In the genomic region with DNA sequence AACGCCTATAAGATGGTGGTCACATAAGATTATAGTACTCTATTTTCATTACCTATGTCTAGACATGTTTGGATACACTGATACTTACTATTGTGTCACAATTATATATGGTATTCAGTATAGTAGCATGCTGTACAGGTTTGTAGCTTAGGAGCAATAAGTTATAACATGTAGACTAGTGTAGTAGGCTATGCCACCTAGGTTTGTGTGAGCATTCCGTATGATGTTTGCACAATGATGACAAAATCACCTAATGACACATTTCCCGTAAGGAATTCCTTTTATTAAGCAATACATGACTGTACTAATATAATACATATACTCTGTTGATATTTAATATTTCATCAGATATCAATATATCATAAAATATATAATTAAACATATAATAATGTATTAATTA, we compare ENCODE assay signal across 19 cellular contexts.
A peak's percentile ranks its signal among the peaks of the same experiment; 100 is the strongest.
DNase-seq lines count a peak whose midpoint lies in the region; ATAC-seq, FAIRE-seq and TF ChIP-seq lines count a peak whose summit lies in the region.
"Had no signal": no experiment of that assay in that cellular context is flagged by ENCODE, and none has a peak within 500 bp of the region (broad histone marks: within the 10 kb centered on the region; RNA-seq: fewer than 3 reads in every experiment).

No MANE protein-coding gene starts in this region.

- H3K4me3 ChIP-seq in breast epithelium (no peak overlapping the region), mammary epithelial cell (replicated peaks in 1 of 3; ENCODE audit: insufficient read depth in 1 of 3, low read depth in 2 of 3, low read length in 3 of 3) (no peak overlapping the region), pancreas (no peak overlapping the region), neural progenitor cell (no peak overlapping the region)
- H3K4me3 ChIP-seq: BLaER1 treated with 17β-estradiol and CSF1 and Interleukin-3, amounts not matched to agents 10 nM and 100 nM had no signal

- CTCF ChIA-PET in MCF 10A (lab: Yijun Ruan, JAX), result interaction anchor here (0.6 to 1.0 kb wide), 4 partner anchors 15 to 1414 kb away, joined by 3 read pairs; no protein-coding TSS in a partner anchor
- CTCF ChIA-PET in mammary epithelial cell (lab: Charles Lee; ENCODE audit: low non-redundant PET), result no interaction called here
- CTCF ChIA-PET in activated naive CD4-positive, alpha-beta T cell treated with anti-CD3 and anti-CD28 coated beads, Interleukin-2, amount 10 ng/mL, durations not matched to agents 7 days and 5 days (lab: Charles Lee), result no interaction called here
- CTCF ChIA-PET in WTC11 (lab: Charles Lee), result interaction anchor here (1.7 kb wide), 1 partner anchor 22 kb away, joined by 4 read pairs; no protein-coding TSS in a partner anchor

- no peaks in the 10 kb centered on the region for H3K27me3 Mint-ChIP-seq in MCF 10A (ENCODE audit: insufficient read depth, unreplicated experiment)
- H3K27me3 Mint-ChIP-seq in neural progenitor cell (ENCODE audit: insufficient read depth, low read depth), result peaks cover 2% of the 10 kb centered on the region
- H3K27me3 Mint-ChIP-seq in activated naive CD4-positive, alpha-beta T cell treated with anti-CD3 and anti-CD28 coated beads, Interleukin-2, amount 10 ng/mL, durations not matched to agents 7 days and 5 days, result no peaks in the 10 kb centered on the region
- no peaks in the 10 kb centered on the region for H3K27me3 Mint-ChIP-seq in WTC11 (ENCODE audit: low read depth)
- H3K27me3 Mint-ChIP-seq: B cell, IgD-negative memory B cell had no signal

- H3K9me3 ChIP-seq in breast epithelium (no peaks in the 10 kb centered on the region), mammary epithelial cell (replicated peaks; ENCODE audit: insufficient read depth, low read length) (no peaks in the 10 kb centered on the region), pancreas (no peaks in the 10 kb centered on the region), neural progenitor cell (ENCODE audit: low read depth) (no peaks in the 10 kb centered on the region)
- H3K9me3 ChIP-seq: BLaER1 treated with 17β-estradiol and CSF1 and Interleukin-3, amounts not matched to agents 10 nM and 100 nM had no signal

- intact Hi-C loops in MCF 10A (cut with micrococcal nuclease), result loop anchor here (5.0 kb wide), 1 partner anchor 59 kb away; no protein-coding TSS in a partner anchor
- intact Hi-C loops in breast epithelium (cut with DNase I; ENCODE audit: low total_unique reads), result no loop called here
- intact Hi-C loops in mammary epithelial cell (cut with micrococcal nuclease), result no loop called here
- intact Hi-C loops in pancreas (cut with DNase I), result no loop called here

- POLR2A ChIA-PET in MCF 10A (lab: Yijun Ruan, JAX) (interaction anchor here (0.9 kb wide), 1 partner anchor 39 kb away, joined by 4 read pairs; no protein-coding TSS in a partner anchor), WTC11 (lab: Charles Lee) (no interaction called here)

- BruUV-seq in MCF 10A (replicated peaks; lab: Mats Ljungman, UMichigan), result no TSS peak
- BruUV-seq in mammary epithelial cell (replicated peaks; lab: Mats Ljungman, UMichigan), result no TSS peak

- H4K20me1 ChIP-seq in mammary epithelial cell (ENCODE audit: insufficient read depth, low read length) (no peaks in the 10 kb centered on the region), neural progenitor cell (ENCODE audit: low read depth) (no peaks in the 10 kb centered on the region)
- H4K20me1 ChIP-seq: BLaER1 treated with 17β-estradiol and CSF1 and Interleukin-3, amounts not matched to agents 10 nM and 100 nM had no signal

- H3K36me3 ChIP-seq in breast epithelium, result no peaks in the 10 kb centered on the region
- H3K36me3 ChIP-seq in mammary epithelial cell (ENCODE audit: insufficient read depth, low read length), result no peaks in the 10 kb centered on the region
- H3K36me3 ChIP-seq in pancreas, result no peaks in the 10 kb centered on the region
- no peaks in the 10 kb centered on the region for H3K36me3 ChIP-seq in neural progenitor cell
- H3K36me3 ChIP-seq: BLaER1 treated with 17β-estradiol and CSF1 and Interleukin-3, amounts not matched to agents 10 nM and 100 nM had no signal

- peak; percentile 39 for FAIRE-seq in pancreas (lab: Jason Lieb, UNC)
- FAIRE-seq: GM12892, GM18507, H1, HTR-8/SVneo had no signal

- in situ Hi-C loops in mammary epithelial cell (cut with MboI; ENCODE audit: low sequenced_read_pairs in 2 of 2), result no loop called here

- no peak overlapping the region for H3K9ac ChIP-seq in mammary epithelial cell (ENCODE audit: insufficient read depth, low read length)
- no peak overlapping the region for H3K9ac ChIP-seq in neural progenitor cell
- H3K9ac ChIP-seq: BLaER1 treated with 17β-estradiol and CSF1 and Interleukin-3, amounts not matched to agents 10 nM and 100 nM had no signal

- H3K36me3 Mint-ChIP-seq in MCF 10A (ENCODE audit: insufficient read depth, unreplicated experiment) (no peaks in the 10 kb centered on the region), neural progenitor cell (no peaks in the 10 kb centered on the region), WTC11 (no peaks in the 10 kb centered on the region)
- H3K36me3 Mint-ChIP-seq in activated naive CD4-positive, alpha-beta T cell treated with anti-CD3 and anti-CD28 coated beads, Interleukin-2, amount 10 ng/mL, durations not matched to agents 7 days and 5 days, result no peaks in the 10 kb centered on the region
- H3K36me3 Mint-ChIP-seq: CD8-positive, alpha-beta T cell; IgD-negative memory B cell had no signal

- no peaks in the 10 kb centered on the region for H3K79me2 ChIP-seq in mammary epithelial cell (ENCODE audit: insufficient read depth, low read length)
- no peaks in the 10 kb centered on the region for H3K79me2 ChIP-seq in neural progenitor cell (ENCODE audit: low read depth)

- no peak for TF ChIP-seq POLR2A in breast epithelium (IDR thresholded peaks at IDR 0.05)

- H3K9me3 Mint-ChIP-seq in MCF 10A (ENCODE audit: unreplicated experiment) (no peaks in the 10 kb centered on the region), neural progenitor cell (peaks cover 3% of the 10 kb centered on the region), WTC11 (no peaks in the 10 kb centered on the region)
- no peaks in the 10 kb centered on the region for H3K9me3 Mint-ChIP-seq in activated naive CD4-positive, alpha-beta T cell treated with anti-CD3 and anti-CD28 coated beads, Interleukin-2, amount 10 ng/mL, durations not matched to agents 7 days and 5 days
- H3K9me3 Mint-ChIP-seq: H9 had no signal

- no peaks in the 10 kb centered on the region for H3K4me1 ChIP-seq in breast epithelium
- H3K4me1 ChIP-seq in mammary epithelial cell (ENCODE audit: insufficient read depth, low read length), result no peaks in the 10 kb centered on the region
- H3K4me1 ChIP-seq in pancreas, result no peaks in the 10 kb centered on the region
- no peaks in the 10 kb centered on the region for H3K4me1 ChIP-seq in neural progenitor cell
- H3K4me1 ChIP-seq: BLaER1 treated with 17β-estradiol and CSF1 and Interleukin-3, amounts not matched to agents 10 nM and 100 nM had no signal

- H3K27ac ChIP-seq in breast epithelium, result no peak overlapping the region
- H3K27ac ChIP-seq in mammary epithelial cell (ENCODE audit: insufficient read depth, low read depth, low read length), result no peak overlapping the region
- H3K27ac ChIP-seq in epithelial cell of prostate, result peak overlapping the region; percentile 64
- H3K27ac ChIP-seq in pancreas, result no peak overlapping the region
- H3K27ac ChIP-seq in neural progenitor cell, result no peak overlapping the region
- H3K27ac ChIP-seq: BLaER1 treated with 17β-estradiol and CSF1 and Interleukin-3, amounts not matched to agents 10 nM and 100 nM had no signal

- WGBS in mammary epithelial cell (ENCODE audit: low coverage, missing lambda C conversion rate), result 52% methylated on average over 3 of the region's 3 CpGs
- WGBS in pancreas, 2 donors, result 41 to 65% methylated on average over 3 of the region's 3 CpGs

- no peaks in the 10 kb centered on the region for H3F3A ChIP-seq in neural progenitor cell (ENCODE audit: low read depth)

- DNase-seq in MCF 10A (ENCODE audit: unreplicated experiment), result peak; percentile 45
- no peak for DNase-seq in breast epithelium (ENCODE audit: low spot score in 2 of 2)
- DNase-seq in mammary epithelial cell, result peak; percentile 52
- DNase-seq in epithelial cell of prostate (ENCODE audit: low read depth, low spot score), result peak; percentile 76
- DNase-seq in pancreas, result no peak
- no peak for DNase-seq in neural progenitor cell (ENCODE audit: low spot score)
- no peak for DNase-seq in activated naive CD4-positive, alpha-beta T cell treated with anti-CD3 and anti-CD28 coated beads, Interleukin-2, amount 10 ng/mL, durations not matched to agents 7 days and 5 days
- DNase-seq in WTC11 (ENCODE audit: low spot score), result no peak
- DNase-seq: Calu3; CD8-positive, alpha-beta T cell; GDM1; H9 had no signal

- H2AFZ ChIP-seq in mammary epithelial cell (ENCODE audit: low read depth, low read length), result no peak overlapping the region
- H2AFZ ChIP-seq in neural progenitor cell (replicated peaks), result no peak overlapping the region

- H3K27me3 ChIP-seq in breast epithelium (no peaks in the 10 kb centered on the region), mammary epithelial cell (ENCODE audit: insufficient read depth, low read length) (no peaks in the 10 kb centered on the region), pancreas (no peaks in the 10 kb centered on the region), neural progenitor cell (no peaks in the 10 kb centered on the region)
- H3K27me3 ChIP-seq: BLaER1 treated with 17β-estradiol and CSF1 and Interleukin-3, amounts not matched to agents 10 nM and 100 nM had no signal

- H3K4me2 ChIP-seq in mammary epithelial cell (ENCODE audit: insufficient read depth, low read depth, low read length) (peak overlapping the region; percentile 27), neural progenitor cell (no peak overlapping the region)
- H3K4me2 ChIP-seq: BLaER1 treated with 17β-estradiol and CSF1 and Interleukin-3, amounts not matched to agents 10 nM and 100 nM had no signal

- peaks cover 14% of the 10 kb centered on the region for H3K4me1 Mint-ChIP-seq in MCF 10A (ENCODE audit: insufficient read depth, unreplicated experiment)
- H3K4me1 Mint-ChIP-seq in neural progenitor cell, result peaks cover 26% of the 10 kb centered on the region
- H3K4me1 Mint-ChIP-seq in activated naive CD4-positive, alpha-beta T cell treated with anti-CD3 and anti-CD28 coated beads, Interleukin-2, amount 10 ng/mL, durations not matched to agents 7 days and 5 days, result no peaks in the 10 kb centered on the region
- H3K4me1 Mint-ChIP-seq in WTC11, result peaks cover 11% of the 10 kb centered on the region
- H3K4me1 Mint-ChIP-seq: B cell, H9, IgD-negative memory B cell had no signal

- dilution Hi-C loops in mammary epithelial cell (cut with HindIII; ENCODE audit: low sequenced_read_pairs), result no loop called here

- no peak overlapping the region for H3K27ac Mint-ChIP-seq in MCF 10A (ENCODE audit: low read depth, unreplicated experiment)
- H3K27ac Mint-ChIP-seq in neural progenitor cell, result no peak overlapping the region
- no peak overlapping the region for H3K27ac Mint-ChIP-seq in activated naive CD4-positive, alpha-beta T cell treated with anti-CD3 and anti-CD28 coated beads, Interleukin-2, amount 10 ng/mL, durations not matched to agents 7 days and 5 days
- no peak overlapping the region for H3K27ac Mint-ChIP-seq in WTC11
- H3K27ac Mint-ChIP-seq: B cell; CD8-positive, alpha-beta T cell; H9; IgD-negative memory B cell had no signal

- no peak for ATAC-seq in pancreas
- ATAC-seq in WTC11, result no peak
- ATAC-seq: CD8-positive, alpha-beta T cell had no signal

- no peak for TF ChIP-seq CTCF in MCF 10A (IDR thresholded peaks at IDR 0.05; ENCODE audit: unreplicated experiment)
- TF ChIP-seq CTCF in breast epithelium (IDR thresholded peaks at IDR 0.05), result no peak
- TF ChIP-seq CTCF in mammary epithelial cell (conservative IDR thresholded peaks at IDR 0.05 in 1 of 2, IDR thresholded peaks at IDR 0.05 in 1 of 2; ENCODE audit: extremely low read depth in 1 of 2, insufficient read depth in 1 of 2, low read depth in 1 of 2, low read length in 2 of 2), result no peak
- TF ChIP-seq CTCF in pancreas (IDR thresholded peaks at IDR 0.05), result no peak
- TF ChIP-seq CTCF in neural progenitor cell (IDR thresholded peaks at IDR 0.05), result no peak
- TF ChIP-seq CTCF in WTC11 (IDR thresholded peaks at IDR 0.05), result no peak

- H3K4me3 Mint-ChIP-seq in MCF 10A (ENCODE audit: unreplicated experiment), result no peak overlapping the region
- no peak overlapping the region for H3K4me3 Mint-ChIP-seq in neural progenitor cell
- H3K4me3 Mint-ChIP-seq in activated naive CD4-positive, alpha-beta T cell treated with anti-CD3 and anti-CD28 coated beads, Interleukin-2, amount 10 ng/mL, durations not matched to agents 7 days and 5 days, result no peak overlapping the region
- H3K4me3 Mint-ChIP-seq in WTC11, result no peak overlapping the region
- H3K4me3 Mint-ChIP-seq: B cell; CD8-positive, alpha-beta T cell; H9; IgD-negative memory B cell had no signal

Comparison
In these comparisons a context has a peak if more than half of its experiments do, and no peak if none do; other contexts are left out.
1. DNase-seq: peak in MCF 10A (single experiment), mammary epithelial cell (single experiment) and epithelial cell of prostate (single experiment); none in breast epithelium (0 of 2), pancreas (0 of 6), neural progenitor cell (single experiment), activated naive CD4-positive, alpha-beta T cell treated with anti-CD3 and anti-CD28 coated beads, Interleukin-2, amount 10 ng/mL, durations not matched to agents 7 days and 5 days (single experiment) and WTC11 (single experiment).
2. CTCF ChIA-PET loops: an anchor here in MCF 10A (0.6 to 1.0 kb wide) and WTC11 (1.7 kb wide); none called in mammary epithelial cell and activated naive CD4-positive, alpha-beta T cell treated with anti-CD3 and anti-CD28 coated beads, Interleukin-2, amount 10 ng/mL, durations not matched to agents 7 days and 5 days.